ENCODE assay signal across 8 cellular contexts in genomic region chr1:109239580-109240068, GRCh38. TPM values are rescaled to one million over a fixed set of nuclear protein-coding genes. Genes with fewer than 3 reads are reported as not detected.
DNase-seq lines count a peak whose midpoint lies in the region; ATAC-seq and TF ChIP-seq lines count a peak whose summit lies in the region.

No MANE protein-coding gene starts in this region.

- H3K27me3 ChIP-seq in ascending aorta (no peaks in the 10 kb centered on the region), uterus (no peaks in the 10 kb centered on the region)

- H3K36me3 ChIP-seq in ascending aorta (peaks cover 46 to 47% of the 10 kb centered on the region in 2 donors), uterus (no peaks in the 10 kb centered on the region)

- peaks cover 4 to 12% of the 10 kb centered on the region in 2 donors for H3K4me1 ChIP-seq in ascending aorta
- peaks cover 0 to 18% of the 10 kb centered on the region in 2 donors for H3K4me1 ChIP-seq in uterus

- DNase-seq in Daoy (ENCODE audit: low read depth) (peak; percentile 67), NCI-H345 (lab: John Stamatoyannopoulos, UW) (peak; percentile 66), ascending aorta (ENCODE audit: low spot score in 2 of 2) (no peak), kidney tubule cell (ENCODE audit: low spot score) (peak; percentile 58), uterus (no peak), DMS79 treated with DMSO at 0.1 percent for 48 hours (lab: John Stamatoyannopoulos, UW) (no peak)

- H3K27ac ChIP-seq in ascending aorta (peak overlapping the region in 1 of 2 donors; percentile 21), uterus (peak overlapping the region; percentile 48 to 76)

- intact Hi-C loops in ascending aorta (cut with DNase I) (no loop called here), uterus (cut with DNase I; ENCODE audit: low total_unique reads) (no loop called here)

- no peaks in the 10 kb centered on the region for H3K9me3 ChIP-seq in ascending aorta
- H3K9me3 ChIP-seq in uterus: no peaks in the 10 kb centered on the region

- ATAC-seq in GM21723 (IDR thresholded peaks at IDR 0.05; ENCODE audit: unreplicated experiment) (peak; percentile 73), GM18907 (IDR thresholded peaks at IDR 0.05; ENCODE audit: unreplicated experiment) (no peak)

- peak; percentile 4 to 36 (median 23) for TF ChIP-seq CTCF in ascending aorta (IDR thresholded peaks at IDR 0.05)
- peak in 2 of 4 experiments; percentile 38 for TF ChIP-seq CTCF in uterus (IDR thresholded peaks at IDR 0.05)

- TF ChIP-seq POLR2A in uterus (IDR thresholded peaks at IDR 0.05): no peak

- H3K4me3 ChIP-seq in ascending aorta (no peak overlapping the region), uterus (no peak overlapping the region)

RNA-seq across cellular contexts. Expression of gene CELSR2, which starts 9.7 kb away (rescaled TPM):
- 0.97 and 1.0 TPM in 2 replicates for total RNA-seq in Daoy (2014; rRNA removed; shearing (Covaris generic))
- total RNA-seq in ascending aorta: 3.6 TPM
- total RNA-seq in uterus: 1 to 10 TPM in 3 of 4 donors, under 1 TPM in 1; 0.26 to 9.6 (median 5.4) TPM

RNA-seq across cellular contexts. Expression of gene SARS1, which starts 25.9 kb away (rescaled TPM):
- total RNA-seq in Daoy (2014; rRNA removed; shearing (Covaris generic)): 287 and 323 TPM in 2 replicates
- total RNA-seq in ascending aorta (134 TPM), uterus (100 to 1,000 TPM in 3 of 4 donors, 10 to 100 TPM in 1; 98.1 to 138 (median 112) TPM)

RNA-seq across cellular contexts. Expression of gene PSRC1, which starts 43.3 kb away (rescaled TPM):
- 87.5 and 129 TPM in 2 replicates for total RNA-seq in Daoy (2014; rRNA removed; shearing (Covaris generic))
- total RNA-seq in ascending aorta (1.3 TPM), uterus (10 to 100 TPM in 1 of 4 donors, 1 to 10 TPM in 3; 3.8 to 11.4 (median 7.5) TPM)

Comparison
In these comparisons a context has a peak if more than half of its experiments do, and no peak if none do; other contexts are left out.
1. DNase-seq: peak in Daoy (single experiment), NCI-H345 (single experiment) and kidney tubule cell (single experiment); none in ascending aorta (0 of 2), uterus (0 of 2) and DMS79 treated with DMSO at 0.1 percent for 48 hours (single experiment).